In genomic region chr1:48471103-48471502, GRCh38 we compare ENCODE assay signal across 8 cellular contexts. TPM values are rescaled to one million over a fixed set of nuclear protein-coding genes. Genes with fewer than 3 reads are reported as not detected.
A peak's percentile ranks its signal among the peaks of the same experiment; 100 is the strongest.
DNase-seq lines count a peak whose midpoint lies in the region; TF ChIP-seq lines count a peak whose summit lies in the region.

No MANE protein-coding gene starts in this region.

- H3K4me3 ChIP-seq in HFF-Myc (replicated peaks; ENCODE audit: low read depth, low read length), result peak overlapping the region; percentile 64
- H3K4me3 ChIP-seq in iPS-18c (ENCODE audit: insufficient read depth, low read depth, low read length), result peak overlapping the region; percentile 79
- H3K4me3 ChIP-seq in skeletal muscle tissue (ENCODE audit: low read length in 3 of 3), result peak overlapping the region; percentile 77 to 93 (median 84)
- H3K4me3 ChIP-seq in Karpas-422 (ENCODE audit: low read length), result no peak overlapping the region

- H3K27me3 ChIP-seq in skeletal muscle tissue (ENCODE audit: control insufficient read depth in 3 of 3, insufficient read depth in 3 of 3, low read length in 3 of 3) (no peaks in the 10 kb centered on the region), Karpas-422 (ENCODE audit: low read length) (no peaks in the 10 kb centered on the region)

- H3K4me1 ChIP-seq in skeletal muscle tissue (ENCODE audit: control insufficient read depth in 3 of 3, insufficient read depth in 3 of 3, low read length in 3 of 3), result peaks cover 11 to 22% (median 20%) of the 10 kb centered on the region in 3 donors
- H3K4me1 ChIP-seq in Karpas-422 (ENCODE audit: low read length), result peaks cover 11% of the 10 kb centered on the region; the same call in 1 of the 2 replicates

- TF ChIP-seq CTCF in HFF-Myc (IDR thresholded peaks at IDR 0.05; ENCODE audit: low read depth, low read length, missing control alignments), result no peak

- DNase-seq in HFF-Myc (ENCODE audit: extremely low read depth, low read depth), result no peak
- no peak for DNase-seq in ecto neural progenitor cell (ENCODE audit: low spot score)
- DNase-seq in NCI-H2029 treated with DMSO at 0.1 percent for 48 hours (lab: John Stamatoyannopoulos, UW), result no peak
- DNase-seq in NCI-H128 (lab: John Stamatoyannopoulos, UW; ENCODE audit: unreplicated experiment), result no peak
- no peak for DNase-seq in Karpas-422

- no peak overlapping the region for H3K4me2 ChIP-seq in Karpas-422 (ENCODE audit: low read depth, low read length, poor library complexity, severe bottlenecking)

- peak overlapping the region in 2 of 3 donors; percentile 71 to 77 for H3K9ac ChIP-seq in skeletal muscle tissue (ENCODE audit: low read depth in 1 of 3, low read length in 3 of 3)
- no peak overlapping the region for H3K9ac ChIP-seq in Karpas-422 (ENCODE audit: low read length)

- H4K20me1 ChIP-seq in Karpas-422 (ENCODE audit: insufficient read depth, low read depth, low read length), result no peaks in the 10 kb centered on the region

- H3K36me3 ChIP-seq in skeletal muscle tissue (ENCODE audit: control insufficient read depth in 3 of 3, insufficient read depth in 3 of 3, low read length in 3 of 3) (no peaks in the 10 kb centered on the region), Karpas-422 (ENCODE audit: insufficient read depth, low read length) (no peaks in the 10 kb centered on the region)

- no peaks in the 10 kb centered on the region for H3K9me2 ChIP-seq in Karpas-422 (replicated peaks; ENCODE audit: insufficient read depth, low read length)

- H3K79me2 ChIP-seq in Karpas-422 (ENCODE audit: low read length), result no peaks in the 10 kb centered on the region

- H3K27ac ChIP-seq in angular gyrus (ENCODE audit: low read depth, low read length), result peak overlapping the region; percentile 91
- peak overlapping the region; percentile 60 for H3K27ac ChIP-seq in skeletal muscle tissue (ENCODE audit: low read depth, low read length)
- no peak overlapping the region for H3K27ac ChIP-seq in Karpas-422 (ENCODE audit: low read length)

- no peaks in the 10 kb centered on the region for H3K9me3 ChIP-seq in iPS-18c (ENCODE audit: control insufficient read depth, insufficient read depth, low read length)
- H3K9me3 ChIP-seq in skeletal muscle tissue (ENCODE audit: control insufficient read depth in 3 of 3, low read length in 3 of 3), result no peaks in the 10 kb centered on the region
- H3K9me3 ChIP-seq in Karpas-422 (ENCODE audit: low read length), result no peaks in the 10 kb centered on the region

- no peak overlapping the region for H2AFZ ChIP-seq in Karpas-422 (ENCODE audit: low read length)

RNA-seq across cellular contexts. Expression of gene SPATA6, which starts 0.9 kb away (rescaled TPM):
- total RNA-seq in skeletal muscle tissue, result 50.1 TPM
- 0.30 TPM in 1 of 2 replicates, not detected in the other for total RNA-seq in Karpas-422 (2014; rRNA removed; shearing (Covaris generic); ENCODE audit: low replicate concordance)

Comparison
In these comparisons a context has a peak if more than half of its experiments do, and no peak if none do; other contexts are left out.
1. RNA of gene SPATA6, which starts 0.9 kb away (total RNA-seq): 50.1 TPM in skeletal muscle tissue (single experiment); 0.30 TPM in Karpas-422; every median in the first group is over 10 times any median in the second.